Comparison of ENCODE assay signal across 20 cellular contexts in the genomic region with DNA sequence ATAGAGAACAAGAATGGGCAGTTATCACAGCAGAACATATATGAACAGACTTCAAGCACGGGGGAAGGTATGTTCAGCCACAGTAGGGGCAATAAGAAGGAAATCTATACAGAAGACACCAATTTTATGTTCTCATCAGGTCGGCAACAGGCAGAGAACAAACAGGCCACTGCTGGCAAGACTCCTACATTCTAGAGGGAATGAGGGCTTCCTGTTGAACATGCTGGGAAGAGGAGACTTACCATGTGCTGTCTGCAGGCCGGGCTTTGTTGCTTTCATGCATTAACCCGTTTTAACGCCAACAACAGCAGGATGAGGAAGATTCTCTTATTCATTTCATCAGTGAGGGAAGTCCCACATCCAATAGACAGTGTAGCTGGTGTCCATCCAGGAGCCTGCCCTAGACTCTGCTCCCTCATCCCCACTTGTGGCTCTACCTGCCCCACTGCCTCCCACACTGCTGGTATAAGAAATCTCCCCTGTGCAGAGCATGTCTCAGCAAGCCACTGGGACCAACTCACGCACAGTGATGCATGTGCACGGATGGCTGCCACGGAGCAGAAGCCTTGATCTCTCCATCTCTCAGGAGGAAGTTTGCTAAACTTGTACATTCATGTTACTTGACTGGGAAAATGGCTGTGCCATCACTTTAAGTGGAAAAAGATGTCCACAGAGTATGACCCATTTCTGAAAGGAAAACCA.
A peak's percentile ranks its signal among the peaks of the same experiment; 100 is the strongest.
DNase-seq lines count a peak whose midpoint lies in the region; ATAC-seq and TF ChIP-seq lines count a peak whose summit lies in the region.
"Had no signal": no experiment of that assay in that cellular context is flagged by ENCODE, and none has a peak within 500 bp of the region (broad histone marks: within the 10 kb centered on the region; RNA-seq: fewer than 3 reads in every experiment).

No MANE protein-coding gene starts in this region.

- DNase-seq in activated effector memory CD4-positive, alpha-beta T cell treated with anti-CD3 and anti-CD28 coated beads, Interleukin-2, amount 50 U/mL, for 16 hours = peak; percentile 6
- no peak for DNase-seq in activated effector memory CD4-positive, alpha-beta T cell treated with Interleukin-2 at 50 U/mL for 16 hours
- DNase-seq in brain microvascular endothelial cell (peak; percentile 31), left ventricle myocardium superior (no peak), thyroid gland (peak in 1 of 2 donors; percentile 54), neural progenitor cell (ENCODE audit: low spot score) (no peak), natural killer cell (no peak)
- DNase-seq: activated CD8-positive, alpha-beta memory T cell treated with anti-CD3 and anti-CD28 coated beads, Interleukin-2, amount 10 ng/mL, durations not matched to agents 7 days and 5 days; activated naive CD4-positive, alpha-beta T cell treated with Interleukin-2 at 50 U/mL for 16 hours; CD4-positive, alpha-beta memory T cell; effector CD8-positive, alpha-beta T cell; KG1; NCI-H1417 treated with DMSO at 0.1 percent for 48 hours; NCI-H526 treated with DMSO at 0.1 percent for 48 hours; stimulated activated CD4-positive, alpha-beta T cell treated with anti-CD3 and anti-CD28 coated beads, Interleukin-12 subunit alpha, Interleukin-12 subunit beta, amount 100 ng/mL, for 4 hours; T-helper 1 cell had no signal

- H3K9me3 Mint-ChIP-seq in neural progenitor cell = peaks cover 6% of the 10 kb centered on the region
- H3K9me3 Mint-ChIP-seq in natural killer cell = no peaks in the 10 kb centered on the region

- H3K36me3 Mint-ChIP-seq in neural progenitor cell (no peaks in the 10 kb centered on the region), natural killer cell (no peaks in the 10 kb centered on the region)
- H3K36me3 Mint-ChIP-seq: activated CD8-positive, alpha-beta memory T cell treated with anti-CD3 and anti-CD28 coated beads, Interleukin-2, amount 10 ng/mL, durations not matched to agents 7 days and 5 days; CD4-positive, alpha-beta memory T cell had no signal

- peaks cover 47 to 70% of the 10 kb centered on the region in 2 donors for H3K4me1 ChIP-seq in thyroid gland
- no peaks in the 10 kb centered on the region for H3K4me1 ChIP-seq in neural progenitor cell

- H3K36me3 ChIP-seq in brain microvascular endothelial cell (replicated peaks) = no peaks in the 10 kb centered on the region
- H3K36me3 ChIP-seq in thyroid gland = no peaks in the 10 kb centered on the region
- no peaks in the 10 kb centered on the region for H3K36me3 ChIP-seq in neural progenitor cell
- H3K36me3 ChIP-seq: gastroesophageal sphincter, ovary had no signal

- in situ Hi-C loops in brain microvascular endothelial cell (cut with HindIII; ENCODE audit: low pct_ligation_motif_present, low sequenced_read_pairs) = no loop called here

- H3K27ac ChIP-seq in brain microvascular endothelial cell = no peak overlapping the region
- peak overlapping the region in 2 of 3 donors; percentile 50 to 51 for H3K27ac ChIP-seq in thyroid gland
- no peak overlapping the region for H3K27ac ChIP-seq in neural progenitor cell
- H3K27ac ChIP-seq: HL-60, ovary had no signal

- peak; percentile 47 for ATAC-seq in left ventricle myocardium superior
- ATAC-seq in HG03159 (IDR thresholded peaks at IDR 0.05; ENCODE audit: unreplicated experiment) = no peak
- no peak for ATAC-seq in natural killer cell
- ATAC-seq: activated CD8-positive, alpha-beta memory T cell treated with anti-CD3 and anti-CD28 coated beads, Interleukin-2, amount 10 ng/mL, durations not matched to agents 7 days and 5 days; gastroesophageal sphincter had no signal

- H3K79me2 ChIP-seq in neural progenitor cell (ENCODE audit: low read depth) = no peaks in the 10 kb centered on the region

- H3K4me3 Mint-ChIP-seq in neural progenitor cell = no peak overlapping the region
- H3K4me3 Mint-ChIP-seq in natural killer cell = no peak overlapping the region
- H3K4me3 Mint-ChIP-seq: activated CD8-positive, alpha-beta memory T cell treated with anti-CD3 and anti-CD28 coated beads, Interleukin-2, amount 10 ng/mL, durations not matched to agents 7 days and 5 days; CD4-positive, alpha-beta memory T cell had no signal

- H3K9me3 ChIP-seq in thyroid gland = no peaks in the 10 kb centered on the region
- no peaks in the 10 kb centered on the region for H3K9me3 ChIP-seq in neural progenitor cell (ENCODE audit: low read depth)
- H3K9me3 ChIP-seq: gastroesophageal sphincter, ovary had no signal

- H3K9ac ChIP-seq in neural progenitor cell = no peak overlapping the region

- intact Hi-C loops in left ventricle myocardium superior (cut with micrococcal nuclease) = no loop called here
- intact Hi-C loops in thyroid gland (cut with DNase I) = no loop called here
- intact Hi-C loops in natural killer cell (cut with micrococcal nuclease) = no loop called here

- H3K27ac Mint-ChIP-seq in neural progenitor cell (no peak overlapping the region), natural killer cell (no peak overlapping the region)
- H3K27ac Mint-ChIP-seq: activated CD8-positive, alpha-beta memory T cell treated with anti-CD3 and anti-CD28 coated beads, Interleukin-2, amount 10 ng/mL, durations not matched to agents 7 days and 5 days; CD4-positive, alpha-beta memory T cell had no signal

- H3K4me1 Mint-ChIP-seq in neural progenitor cell = peaks cover 9% of the 10 kb centered on the region
- no peaks in the 10 kb centered on the region for H3K4me1 Mint-ChIP-seq in natural killer cell
- H3K4me1 Mint-ChIP-seq: activated CD8-positive, alpha-beta memory T cell treated with anti-CD3 and anti-CD28 coated beads, Interleukin-2, amount 10 ng/mL, durations not matched to agents 7 days and 5 days; CD4-positive, alpha-beta memory T cell had no signal

- no peak overlapping the region for H3K4me3 ChIP-seq in brain microvascular endothelial cell (ENCODE audit: low read depth, low read length)
- H3K4me3 ChIP-seq in thyroid gland (replicated peaks in 1 of 3) = no peak overlapping the region
- no peak overlapping the region for H3K4me3 ChIP-seq in neural progenitor cell
- H3K4me3 ChIP-seq: gastroesophageal sphincter, ovary had no signal

- H3K27me3 Mint-ChIP-seq in neural progenitor cell (ENCODE audit: insufficient read depth, low read depth) = peaks cover 2% of the 10 kb centered on the region
- H3K27me3 Mint-ChIP-seq in natural killer cell (ENCODE audit: low read depth in 2 of 2) = no peaks in the 10 kb centered on the region

- no peaks in the 10 kb centered on the region for H3K27me3 ChIP-seq in brain microvascular endothelial cell (replicated peaks)
- H3K27me3 ChIP-seq in thyroid gland = no peaks in the 10 kb centered on the region
- no peaks in the 10 kb centered on the region for H3K27me3 ChIP-seq in neural progenitor cell
- H3K27me3 ChIP-seq: gastroesophageal sphincter, ovary had no signal

- H3F3A ChIP-seq in neural progenitor cell (ENCODE audit: low read depth) = no peaks in the 10 kb centered on the region

- no peak overlapping the region for H2AFZ ChIP-seq in neural progenitor cell (replicated peaks)

- no peaks in the 10 kb centered on the region for H4K20me1 ChIP-seq in neural progenitor cell (ENCODE audit: low read depth)

- no peak overlapping the region for H3K4me2 ChIP-seq in neural progenitor cell

- no peak for TF ChIP-seq POLR2A in thyroid gland (IDR thresholded peaks at IDR 0.05)

- TF ChIP-seq CTCF in brain microvascular endothelial cell (IDR thresholded peaks at IDR 0.05; ENCODE audit: low read depth, low read length, missing control alignments) (no peak), thyroid gland (IDR thresholded peaks at IDR 0.05) (no peak), neural progenitor cell (IDR thresholded peaks at IDR 0.05) (no peak), natural killer cell (IDR thresholded peaks at IDR 0.05) (no peak)

- 51 to 63% methylated on average over 8 of the region's 8 CpGs for WGBS in thyroid gland, 2 donors

Comparison
In these comparisons a context has a peak if more than half of its experiments do, and no peak if none do; other contexts are left out.
1. DNase-seq: peak in activated effector memory CD4-positive, alpha-beta T cell treated with anti-CD3 and anti-CD28 coated beads, Interleukin-2, amount 50 U/mL, for 16 hours (single experiment) and brain microvascular endothelial cell (single experiment); none in activated effector memory CD4-positive, alpha-beta T cell treated with Interleukin-2 at 50 U/mL for 16 hours (single experiment), left ventricle myocardium superior (single experiment), neural progenitor cell (single experiment) and natural killer cell (single experiment).
2. H3K27ac ChIP-seq: peak in thyroid gland (2 of 3); none in brain microvascular endothelial cell (single experiment) and neural progenitor cell (single experiment).